Comparison of ENCODE assay signal across 11 cellular contexts in genomic region chr13:66847541-66847940, GRCh38.
"Had no signal": no experiment of that assay in that cellular context is flagged by ENCODE, and none has a peak within 500 bp of the region (broad histone marks: within the 10 kb centered on the region; RNA-seq: fewer than 3 reads in every experiment).

No MANE protein-coding gene starts in this region.

- H3K4me3 ChIP-seq: GM23248, GM23338, HAP-1 had no signal

- H3K27ac ChIP-seq: GM23248 had no signal

- ATAC-seq: GM23338, HCT116 had no signal

- H3K36me3 ChIP-seq: HAP-1 had no signal

- DNase-seq: GM23248, GOT3, H7, H9, HCEC 1CT, HFFc6 had no signal

- H3K4me2 ChIP-seq: GM23338 had no signal

- FAIRE-seq: H1, H54 had no signal

- H3K4me1 ChIP-seq: HAP-1 had no signal

- H2AFZ ChIP-seq: GM23248, GM23338 had no signal

- H3K9ac ChIP-seq: GM23248 had no signal

- H3K9me3 ChIP-seq: HAP-1 had no signal
